Comparison of ENCODE assay signal across 11 cellular contexts in the genomic region with DNA sequence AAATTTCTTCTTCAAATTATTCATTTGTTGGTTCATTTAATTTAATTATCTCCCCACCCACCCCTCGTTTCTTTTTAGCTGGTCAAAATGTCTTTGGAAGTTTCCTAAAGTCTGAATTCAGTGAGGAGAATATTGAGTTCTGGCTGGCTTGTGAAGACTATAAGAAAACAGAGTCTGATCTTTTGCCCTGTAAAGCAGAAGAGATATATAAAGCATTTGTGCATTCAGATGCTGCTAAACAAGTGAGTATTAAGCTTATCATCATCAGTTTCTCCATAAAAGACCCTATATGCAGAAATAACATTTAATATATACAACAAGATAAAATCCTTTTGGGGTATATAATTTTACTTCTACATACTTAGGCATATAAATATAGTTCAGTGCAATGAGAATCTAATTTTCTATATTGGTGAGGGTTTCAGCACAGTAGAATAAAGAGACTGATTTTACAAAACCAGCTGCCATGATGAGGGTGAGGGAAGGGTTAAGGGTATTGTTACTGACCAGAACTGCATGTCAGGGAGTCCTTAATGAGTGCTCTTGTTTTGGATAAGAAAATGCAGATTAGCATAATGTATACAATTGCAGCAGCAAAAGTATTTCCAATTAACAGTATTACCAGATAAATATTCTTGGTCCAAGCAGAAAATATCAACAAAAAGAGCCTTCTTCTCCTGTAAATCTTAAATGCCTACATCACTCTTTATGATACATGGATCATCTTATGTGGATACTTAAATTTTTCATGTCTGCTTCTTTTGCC. TPM values are rescaled to one million over a fixed set of nuclear protein-coding genes. Genes with fewer than 3 reads are reported as not detected.
DNase-seq lines count a peak whose midpoint lies in the region; ATAC-seq, FAIRE-seq and TF ChIP-seq lines count a peak whose summit lies in the region.
"Had no signal": no experiment of that assay in that cellular context is flagged by ENCODE, and none has a peak within 500 bp of the region (broad histone marks: within the 10 kb centered on the region; RNA-seq: fewer than 3 reads in every experiment).

No MANE protein-coding gene starts in this region.

- H3K27ac Mint-ChIP-seq in GM23338 = no peak overlapping the region
- H3K27ac Mint-ChIP-seq in stimulated activated memory B cell treated with anti-CD40 and anti-IgM and Interleukin-4, amounts not matched to agents 10 μg/mL and 1 μg/mL and 100 μg/mL, for 72 hours = peak overlapping the region; percentile 64

- DNase-seq in GM23338 (ENCODE audit: low spot score) (no peak), dorsolateral prefrontal cortex (no peak), DMS114 treated with DMSO at 0.1 percent for 48 hours (lab: John Stamatoyannopoulos, UW; ENCODE audit: unreplicated experiment) (no peak), NCI-H1436 (lab: John Stamatoyannopoulos, UW) (no peak)
- DNase-seq: activated CD4-positive, alpha-beta T cell treated with anti-CD3 and anti-CD28 coated beads for 4 hours; NCI-H187; pancreas; stimulated activated CD4-positive, alpha-beta T cell treated with anti-CD3 and anti-CD28 coated beads, Interleukin-15, amount 100 ng/mL, for 24 hours had no signal

- no peak for TF ChIP-seq CTCF in GM23338 (conservative IDR thresholded peaks at IDR 0.05; ENCODE audit: low read depth in 2 of 2)
- TF ChIP-seq CTCF in dorsolateral prefrontal cortex (IDR thresholded peaks at IDR 0.05 in 54 of 56, conservative IDR thresholded peaks at IDR 0.05 in 2 of 56; ENCODE audit: low read depth in 1 of 56, partially characterized antibody in 56 of 56) = no peak

- H3K27ac ChIP-seq in GM23338 (ENCODE audit: low read depth) = no peak overlapping the region
- H3K27ac ChIP-seq in dorsolateral prefrontal cortex = peak overlapping the region in 3 of 59 donors; percentile 7 to 15 (median 8)

- H3K4me1 ChIP-seq in GM23338 (ENCODE audit: insufficient read depth) = peaks cover 11% of the 10 kb centered on the region; the same call in 1 of the 2 replicates

- H3K9me3 Mint-ChIP-seq in GM23338 = no peaks in the 10 kb centered on the region
- H3K9me3 Mint-ChIP-seq in stimulated activated memory B cell treated with anti-CD40 and anti-IgM and Interleukin-4, amounts not matched to agents 10 μg/mL and 1 μg/mL and 100 μg/mL, for 72 hours = no peaks in the 10 kb centered on the region

- intact Hi-C loops in dorsolateral prefrontal cortex (cut with DNase I) = no loop called here

- H3K27me3 ChIP-seq in GM23338 (ENCODE audit: insufficient read depth) = no peaks in the 10 kb centered on the region
- H3K27me3 ChIP-seq in dorsolateral prefrontal cortex = peaks cover 0 to 4% (median 0%) of the 10 kb centered on the region in 45 donors
- H3K27me3 ChIP-seq: pancreas had no signal

- H3K36me3 ChIP-seq in GM23338 (ENCODE audit: insufficient read depth) = no peaks in the 10 kb centered on the region
- H3K36me3 ChIP-seq: pancreas had no signal

- H4K20me1 ChIP-seq in GM23338 (replicated peaks; ENCODE audit: insufficient read depth) = no peaks in the 10 kb centered on the region

- no peak overlapping the region for H3K4me3 Mint-ChIP-seq in GM23338
- H3K4me3 Mint-ChIP-seq in stimulated activated memory B cell treated with anti-CD40 and anti-IgM and Interleukin-4, amounts not matched to agents 10 μg/mL and 1 μg/mL and 100 μg/mL, for 72 hours = peak overlapping the region; percentile 73

- no peak overlapping the region for H3K4me2 ChIP-seq in GM23338

- H3K4me1 Mint-ChIP-seq in GM23338 = peaks cover 22% of the 10 kb centered on the region; the same call in 2 of the 3 replicates
- H3K4me1 Mint-ChIP-seq in stimulated activated memory B cell treated with anti-CD40 and anti-IgM and Interleukin-4, amounts not matched to agents 10 μg/mL and 1 μg/mL and 100 μg/mL, for 72 hours = peaks cover 29% of the 10 kb centered on the region

- no peaks in the 10 kb centered on the region for H3K36me3 Mint-ChIP-seq in GM23338 (ENCODE audit: low read depth)
- H3K36me3 Mint-ChIP-seq in stimulated activated memory B cell treated with anti-CD40 and anti-IgM and Interleukin-4, amounts not matched to agents 10 μg/mL and 1 μg/mL and 100 μg/mL, for 72 hours = peaks cover 22% of the 10 kb centered on the region

- peak; percentile 30 for FAIRE-seq in G401.6 (lab: Jason Lieb, UNC)
- FAIRE-seq: pancreas had no signal

- H3K4me3 ChIP-seq in GM23338 (no peak overlapping the region), dorsolateral prefrontal cortex (peak overlapping the region in 30 of 59 donors; percentile 1 to 45 (median 20))
- H3K4me3 ChIP-seq: pancreas had no signal

- ATAC-seq in GM23338 = peak; percentile 51
- no peak for ATAC-seq in stimulated activated memory B cell treated with anti-CD40 and anti-IgM and Interleukin-4, amounts not matched to agents 10 μg/mL and 1 μg/mL and 100 μg/mL, for 72 hours
- no peak for ATAC-seq in HG03039 (IDR thresholded peaks at IDR 0.05; ENCODE audit: unreplicated experiment)
- ATAC-seq: pancreas had no signal

- no peaks in the 10 kb centered on the region for H3K9me2 ChIP-seq in GM23338 (ENCODE audit: insufficient read depth)

- H3K27me3 Mint-ChIP-seq in GM23338 (ENCODE audit: insufficient read depth, low read depth, poor library complexity) = no peaks in the 10 kb centered on the region
- H3K27me3 Mint-ChIP-seq in stimulated activated memory B cell treated with anti-CD40 and anti-IgM and Interleukin-4, amounts not matched to agents 10 μg/mL and 1 μg/mL and 100 μg/mL, for 72 hours = no peaks in the 10 kb centered on the region

- H3K79me2 ChIP-seq in GM23338 (replicated peaks; ENCODE audit: insufficient read depth) = no peaks in the 10 kb centered on the region

- no peaks in the 10 kb centered on the region for H3F3A ChIP-seq in GM23338 (replicated peaks; ENCODE audit: low read depth)

- H2AFZ ChIP-seq in GM23338 = no peak overlapping the region

TF ChIP-seq in GM23338, 12 proteins besides CTCF, POLR2A, EP300 and RAD21 (continues in another document):
- TF ChIP-seq CREB1 (CRISPR knock-in tag; IDR thresholded peaks at IDR 0.05; ENCODE audit: low read depth) (no peak), JUNB (IDR thresholded peaks at IDR 0.05; ENCODE audit: unreplicated experiment) (no peak)
- TF ChIP-seq, protein P1, sequence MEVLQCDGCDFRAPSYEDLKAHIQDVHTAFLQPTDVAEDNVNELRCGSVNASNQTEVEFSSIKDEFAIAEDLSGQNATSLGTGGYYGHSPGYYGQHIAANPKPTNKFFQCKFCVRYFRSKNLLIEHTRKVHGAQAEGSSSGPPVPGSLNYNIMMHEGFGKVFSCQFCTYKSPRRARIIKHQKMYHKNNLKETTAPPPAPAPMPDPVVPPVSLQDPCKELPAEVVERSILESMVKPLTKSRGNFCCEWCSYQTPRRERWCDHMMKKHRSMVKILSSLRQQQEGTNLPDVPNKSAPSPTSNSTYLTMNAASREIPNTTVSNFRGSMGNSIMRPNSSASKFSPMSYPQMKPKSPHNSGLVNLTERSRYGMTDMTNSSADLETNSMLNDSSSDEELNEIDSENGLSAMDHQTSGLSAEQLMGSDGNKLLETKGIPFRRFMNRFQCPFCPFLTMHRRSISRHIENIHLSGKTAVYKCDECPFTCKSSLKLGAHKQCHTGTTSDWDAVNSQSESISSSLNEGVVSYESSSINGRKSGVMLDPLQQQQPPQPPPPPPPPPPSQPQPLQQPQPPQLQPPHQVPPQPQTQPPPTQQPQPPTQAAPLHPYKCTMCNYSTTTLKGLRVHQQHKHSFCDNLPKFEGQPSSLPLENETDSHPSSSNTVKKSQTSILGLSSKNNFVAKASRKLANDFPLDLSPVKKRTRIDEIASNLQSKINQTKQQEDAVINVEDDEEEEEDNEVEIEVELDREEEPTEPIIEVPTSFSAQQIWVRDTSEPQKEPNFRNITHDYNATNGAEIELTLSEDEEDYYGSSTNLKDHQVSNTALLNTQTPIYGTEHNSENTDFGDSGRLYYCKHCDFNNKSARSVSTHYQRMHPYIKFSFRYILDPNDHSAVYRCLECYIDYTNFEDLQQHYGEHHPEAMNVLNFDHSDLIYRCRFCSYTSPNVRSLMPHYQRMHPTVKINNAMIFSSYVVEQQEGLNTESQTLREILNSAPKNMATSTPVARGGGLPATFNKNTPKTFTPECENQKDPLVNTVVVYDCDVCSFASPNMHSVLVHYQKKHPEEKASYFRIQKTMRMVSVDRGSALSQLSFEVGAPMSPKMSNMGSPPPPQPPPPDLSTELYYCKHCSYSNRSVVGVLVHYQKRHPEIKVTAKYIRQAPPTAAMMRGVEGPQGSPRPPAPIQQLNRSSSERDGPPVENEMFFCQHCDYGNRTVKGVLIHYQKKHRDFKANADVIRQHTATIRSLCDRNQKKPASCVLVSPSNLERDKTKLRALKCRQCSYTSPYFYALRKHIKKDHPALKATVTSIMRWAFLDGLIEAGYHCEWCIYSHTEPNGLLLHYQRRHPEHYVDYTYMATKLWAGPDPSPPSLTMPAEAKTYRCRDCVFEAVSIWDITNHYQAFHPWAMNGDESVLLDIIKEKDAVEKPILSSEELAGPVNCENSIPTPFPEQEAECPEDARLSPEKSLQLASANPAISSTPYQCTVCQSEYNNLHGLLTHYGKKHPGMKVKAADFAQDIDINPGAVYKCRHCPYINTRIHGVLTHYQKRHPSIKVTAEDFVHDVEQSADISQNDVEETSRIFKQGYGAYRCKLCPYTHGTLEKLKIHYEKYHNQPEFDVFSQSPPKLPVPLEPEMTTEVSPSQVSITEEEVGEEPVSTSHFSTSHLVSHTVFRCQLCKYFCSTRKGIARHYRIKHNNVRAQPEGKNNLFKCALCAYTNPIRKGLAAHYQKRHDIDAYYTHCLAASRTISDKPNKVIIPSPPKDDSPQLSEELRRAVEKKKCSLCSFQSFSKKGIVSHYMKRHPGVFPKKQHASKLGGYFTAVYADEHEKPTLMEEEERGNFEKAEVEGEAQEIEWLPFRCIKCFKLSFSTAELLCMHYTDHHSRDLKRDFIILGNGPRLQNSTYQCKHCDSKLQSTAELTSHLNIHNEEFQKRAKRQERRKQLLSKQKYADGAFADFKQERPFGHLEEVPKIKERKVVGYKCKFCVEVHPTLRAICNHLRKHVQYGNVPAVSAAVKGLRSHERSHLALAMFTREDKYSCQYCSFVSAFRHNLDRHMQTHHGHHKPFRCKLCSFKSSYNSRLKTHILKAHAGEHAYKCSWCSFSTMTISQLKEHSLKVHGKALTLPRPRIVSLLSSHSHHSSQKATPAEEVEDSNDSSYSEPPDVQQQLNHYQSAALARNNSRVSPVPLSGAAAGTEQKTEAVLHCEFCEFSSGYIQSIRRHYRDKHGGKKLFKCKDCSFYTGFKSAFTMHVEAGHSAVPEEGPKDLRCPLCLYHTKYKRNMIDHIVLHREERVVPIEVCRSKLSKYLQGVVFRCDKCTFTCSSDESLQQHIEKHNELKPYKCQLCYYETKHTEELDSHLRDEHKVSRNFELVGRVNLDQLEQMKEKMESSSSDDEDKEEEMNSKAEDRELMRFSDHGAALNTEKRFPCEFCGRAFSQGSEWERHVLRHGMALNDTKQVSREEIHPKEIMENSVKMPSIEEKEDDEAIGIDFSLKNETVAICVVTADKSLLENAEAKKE (CRISPR knock-in tag; IDR thresholded peaks at IDR 0.05) = no peak

RNA-seq across cellular contexts. Expression of a gene that starts 2.8 kb away (rescaled TPM):
- not detected in 2 replicates for total RNA-seq in GM23338 (2014; rRNA removed; shearing (Covaris generic))
- not detected in 2 replicates for polyA plus RNA-seq in GM23338 (2016; fragmentation: Nextera tagmentation; extraction: Ambion mirVana)
- total RNA-seq in dorsolateral prefrontal cortex = 100 to 1,000 TPM in 6 of 120 experiments, 10 to 100 TPM in 87, 1 to 10 TPM in 27; 1.8 to 176 (median 19.2) TPM

RNA-seq across cellular contexts. Expression of a gene that starts 57.6 kb away (rescaled TPM):
- total RNA-seq in GM23338 (2014; rRNA removed; shearing (Covaris generic)) = not detected in 2 replicates
- polyA plus RNA-seq in GM23338 (2016; fragmentation: Nextera tagmentation; extraction: Ambion mirVana) = not detected in 2 replicates
- under 1 TPM in 3 of 120 experiments, not detected in 117; 0.10 to 0.32 (median 0.25) TPM for total RNA-seq in dorsolateral prefrontal cortex
